In genomic region chr2:113626616-113627330, GRCh38 we compare ENCODE assay signal across 8 cellular contexts. TPM values are rescaled to one million over a fixed set of nuclear protein-coding genes. Genes with fewer than 3 reads are reported as not detected.
DNase-seq lines count a peak whose midpoint lies in the region; ATAC-seq and TF ChIP-seq lines count a peak whose summit lies in the region.
"Not testable (repeated sequence)": the region's sequence is repeated elsewhere in the genome, so short reads cannot be mapped to it uniquely, and the experiment has no call there.

RABL2A (plus strand) TSS chr2:113627266; CDS start chr2:113628607, 1,341 bp downstream.

- H3K36me3 ChIP-seq in A673 (ENCODE audit: insufficient read depth, low read length, poor library complexity, severe bottlenecking); PC-9 (ENCODE audit: low read depth): not testable (repeated sequence)

- BruUV-seq in A673 (replicated peaks; lab: Mats Ljungman, UMichigan): TSS peak; percentile 93
- BruUV-seq in PC-9 (replicated peaks; lab: Mats Ljungman, UMichigan): TSS peak; percentile 79

- H3F3A ChIP-seq in PC-9 (ENCODE audit: insufficient read depth, low read depth): not testable (repeated sequence)

- peak within 1 kb of the TSS; percentile 48 for H3K4me3 ChIP-seq in A673 (ENCODE audit: low read depth, low read length, poor library complexity, severe bottlenecking)
- peak within 1 kb of the TSS; percentile 63 for H3K4me3 ChIP-seq in PC-9
- H3K4me3 ChIP-seq in epithelial cell of proximal tubule (ENCODE audit: low read depth, low read length): peak within 1 kb of the TSS; percentile 58

- not testable (repeated sequence) for H3K27me3 Mint-ChIP-seq in memory B cell

- TF ChIP-seq CTCF in A673 (conservative IDR thresholded peaks at IDR 0.05; ENCODE audit: low read depth, low read length); PC-9 (conservative IDR thresholded peaks at IDR 0.05); epithelial cell of proximal tubule (conservative IDR thresholded peaks at IDR 0.05; ENCODE audit: low read depth, low read length): not testable (repeated sequence)

- intact Hi-C loops in A673 (cut with micrococcal nuclease; ENCODE audit: unreplicated experiment); PC-9 (cut with micrococcal nuclease; ENCODE audit: unreplicated experiment): not testable (repeated sequence)

- not testable (repeated sequence) for H3K27me3 ChIP-seq in A673 (replicated peaks; ENCODE audit: insufficient read depth, low read depth, low read length, poor library complexity); PC-9 (ENCODE audit: insufficient read depth, low read depth)

- H4K20me1 ChIP-seq in PC-9 (ENCODE audit: insufficient read depth): not testable (repeated sequence)

- not testable (repeated sequence) for H3K27ac ChIP-seq in A673 (ENCODE audit: low read depth, low read length, poor library complexity, severe bottlenecking); PC-9

- ATAC-seq in GM18873 (IDR thresholded peaks at IDR 0.05; ENCODE audit: low FRiP score, unreplicated experiment): peak; percentile 89
- peak; percentile 92 for ATAC-seq in HG02981 (IDR thresholded peaks at IDR 0.05; ENCODE audit: unreplicated experiment)
- ATAC-seq in memory B cell (ENCODE audit: low read depth): peak; percentile 87

- not testable (repeated sequence) for H3K36me3 Mint-ChIP-seq in memory B cell

- H3K9me3 Mint-ChIP-seq in memory B cell: not testable (repeated sequence)

- not testable (repeated sequence) for H3K9me3 ChIP-seq in A673 (ENCODE audit: low read depth, low read length, poor library complexity, severe bottlenecking); PC-9 (ENCODE audit: insufficient read depth, low read depth)

- peak within 1 kb of the TSS; percentile 74; the same call in 1 of the 2 replicates for H2AFZ ChIP-seq in PC-9

- peak within 1 kb of the TSS; percentile 87 for H3K27ac Mint-ChIP-seq in memory B cell

- H3K4me1 Mint-ChIP-seq in memory B cell: peaks cover 13% of the 10 kb centered on the region

- peak; percentile 80 for DNase-seq in A673 (ENCODE audit: low spot score)
- peak; percentile 61 to 93 for DNase-seq in PC-9
- peak; percentile 92 to 95 for DNase-seq in activated T-cell treated with anti-CD3 and anti-CD28 coated beads, Interleukin-2, amount 50 U/mL, for 48 hours
- DNase-seq in epithelial cell of proximal tubule (ENCODE audit: low read depth): not testable (repeated sequence)
- peak; percentile 90 to 97 for DNase-seq in memory B cell (ENCODE audit: low spot score in 2 of 2)
- DNase-seq in stimulated activated CD4-positive, alpha-beta T cell treated with anti-CD3 and anti-CD28 coated beads, Interleukin-1b, Interleukin-23, amount 100 ng/mL, for 24 hours (ENCODE audit: low read depth in 4 of 4, low spot score in 1 of 4): peak; percentile 63 to 75 (median 70)

- H3K9me2 ChIP-seq in PC-9 (ENCODE audit: insufficient read depth): not testable (repeated sequence)

- not testable (repeated sequence) for H3K4me1 ChIP-seq in A673 (ENCODE audit: insufficient read depth, low read length, poor library complexity, severe bottlenecking); PC-9 (replicated peaks; ENCODE audit: insufficient read depth)

- peak within 1 kb of the TSS; percentile 78 for H3K4me2 ChIP-seq in PC-9

- peak within 1 kb of the TSS; percentile 92 for H3K4me3 Mint-ChIP-seq in memory B cell

- POLR2A ChIA-PET in A673 (lab: Charles Lee; ENCODE audit: low non-redundant PET); PC-9 (lab: Charles Lee; ENCODE audit: unreplicated experiment): not testable (repeated sequence)

- CTCF ChIA-PET in A673 (lab: Charles Lee); PC-9 (lab: Charles Lee): not testable (repeated sequence)

- H3K79me2 ChIP-seq in PC-9 (ENCODE audit: low read depth): not testable (repeated sequence)

RNA-seq across cellular contexts. Expression of gene RABL2A, which starts in this region (rescaled TPM):
- 17.8 and 21.2 TPM in 2 replicates for total RNA-seq in A673 (2021)
- total RNA-seq in PC-9 (2021): 19.3 and 27.7 TPM in 2 replicates
- 4.7 and 9.2 TPM in 2 replicates for total RNA-seq in epithelial cell of proximal tubule
